In genomic region chr12:51009038-51009437, GRCh38 we compare ENCODE assay signal across 9 cellular contexts. TPM values are rescaled to one million over a fixed set of nuclear protein-coding genes. Genes with fewer than 3 reads are reported as not detected.
A peak's percentile ranks its signal among the peaks of the same experiment; 100 is the strongest.
DNase-seq lines count a peak whose midpoint lies in the region; ATAC-seq and TF ChIP-seq lines count a peak whose summit lies in the region.
"Had no signal": no experiment of that assay in that cellular context is flagged by ENCODE, and none has a peak within 500 bp of the region (broad histone marks: within the 10 kb centered on the region; RNA-seq: fewer than 3 reads in every experiment).

No MANE protein-coding gene starts in this region.

- H3K9me2 ChIP-seq in MM.1S (replicated peaks; ENCODE audit: insufficient read depth, low read length) (no peaks in the 10 kb centered on the region), OCI-LY7 (ENCODE audit: insufficient read depth, low read length) (no peaks in the 10 kb centered on the region)

- peak overlapping the region; percentile 16 for H3K27ac ChIP-seq in CD8-positive, alpha-beta T cell (ENCODE audit: low read depth, low read length)
- H3K27ac ChIP-seq in tibial nerve (peak overlapping the region; percentile 59 to 87 (median 72)), MM.1S (ENCODE audit: low read length) (no peak overlapping the region), OCI-LY7 (ENCODE audit: low read depth, low read length, poor library complexity, severe bottlenecking) (no peak overlapping the region)

- H3K79me2 ChIP-seq in MM.1S (ENCODE audit: low read length) (peaks cover 43% of the 10 kb centered on the region), OCI-LY7 (ENCODE audit: insufficient read depth, low read depth, low read length) (peaks cover 18% of the 10 kb centered on the region; the same call in 1 of the 2 replicates)

- CTCF ChIA-PET in CD8-positive, alpha-beta T cell (lab: Charles Lee) = interaction anchor here (0.9 to 4.4 kb wide), 6 partner anchors 10 to 244 kb away, joined by 3 to 25 read pairs (median 4); partner anchors contain the start of gene SLC11A2
- CTCF ChIA-PET in OCI-LY7 (lab: Charles Lee; ENCODE audit: unreplicated experiment) = interaction anchor here (1.2 kb wide), 1 partner anchor 220 kb away, joined by 3 read pairs; no protein-coding TSS in a partner anchor

- peak overlapping the region; percentile 84 for H3K27ac Mint-ChIP-seq in CD8-positive, alpha-beta T cell
- peak overlapping the region; percentile 96 for H3K27ac Mint-ChIP-seq in dendritic cell treated with granulocyte-macrophage colony-stimulating factor and Interleukin-4, amounts not matched to agents 40 ng/mL and 50 ng/mL, for 4 days
- peak overlapping the region; percentile 82 to 95 (median 86) for H3K27ac Mint-ChIP-seq in naive thymus-derived CD8-positive, alpha-beta T cell

- H3K4me1 Mint-ChIP-seq in CD8-positive, alpha-beta T cell (ENCODE audit: low read depth) = peaks cover 40% of the 10 kb centered on the region
- H3K4me1 Mint-ChIP-seq in dendritic cell treated with granulocyte-macrophage colony-stimulating factor and Interleukin-4, amounts not matched to agents 40 ng/mL and 50 ng/mL, for 4 days (ENCODE audit: low read depth) = peaks cover 82% of the 10 kb centered on the region
- H3K4me1 Mint-ChIP-seq in naive thymus-derived CD8-positive, alpha-beta T cell = peaks cover 12 to 58% (median 36%) of the 10 kb centered on the region in 4 donors

- intact Hi-C loops in CD8-positive, alpha-beta T cell (cut with DNase I, micrococcal nuclease) = loop anchor here (1.0 kb wide), 1 partner anchor 17 kb away; the partner anchor contains the start of gene SLC11A2 (in 2 of the 2)
- intact Hi-C loops in dendritic cell treated with granulocyte-macrophage colony-stimulating factor and Interleukin-4, amounts not matched to agents 40 ng/mL and 50 ng/mL, for 4 days (cut with micrococcal nuclease) = loop anchor here (2.0 to 5.0 kb wide), 2 partner anchors 16 to 82 kb away; a partner anchor contains a TSS
- intact Hi-C loops in OCI-LY7 (cut with micrococcal nuclease; ENCODE audit: unreplicated experiment) = no loop called here

- no peaks in the 10 kb centered on the region for H3K27me3 ChIP-seq in CD8-positive, alpha-beta T cell (ENCODE audit: insufficient read depth, low read length)
- H3K27me3 ChIP-seq in tibial nerve (no peaks in the 10 kb centered on the region), MM.1S (replicated peaks; ENCODE audit: insufficient read depth, low read length) (no peaks in the 10 kb centered on the region)

- H3F3A ChIP-seq in MM.1S (ENCODE audit: insufficient read depth, low read length) = no peaks in the 10 kb centered on the region

- H2AFZ ChIP-seq in MM.1S (ENCODE audit: low read length) (no peak overlapping the region), OCI-LY7 (ENCODE audit: low read length) (no peak overlapping the region)

- peak overlapping the region; percentile 25 for H3K4me3 ChIP-seq in CD8-positive, alpha-beta T cell (ENCODE audit: low read depth, low read length)
- peak overlapping the region in 1 of 4 donors; percentile 22 for H3K4me3 ChIP-seq in tibial nerve
- H3K4me3 ChIP-seq in MM.1S (ENCODE audit: low read length) = no peak overlapping the region
- H3K4me3 ChIP-seq in OCI-LY7 (ENCODE audit: low read depth, low read length, poor library complexity, severe bottlenecking) = no peak overlapping the region

- no peaks in the 10 kb centered on the region for H3K9me3 Mint-ChIP-seq in CD8-positive, alpha-beta T cell
- no peaks in the 10 kb centered on the region for H3K9me3 Mint-ChIP-seq in dendritic cell treated with granulocyte-macrophage colony-stimulating factor and Interleukin-4, amounts not matched to agents 40 ng/mL and 50 ng/mL, for 4 days
- H3K9me3 Mint-ChIP-seq in naive thymus-derived CD8-positive, alpha-beta T cell = no peaks in the 10 kb centered on the region

- ATAC-seq in CD8-positive, alpha-beta T cell = peak; percentile 99
- peak; percentile 100 for ATAC-seq in naive thymus-derived CD8-positive, alpha-beta T cell
- ATAC-seq in GM18867 (IDR thresholded peaks at IDR 0.05; ENCODE audit: unreplicated experiment) = no peak

- no peak for TF ChIP-seq CTCF in CD8-positive, alpha-beta T cell (IDR thresholded peaks at IDR 0.05)
- TF ChIP-seq CTCF in tibial nerve (IDR thresholded peaks at IDR 0.05) = no peak
- TF ChIP-seq CTCF in MM.1S (IDR thresholded peaks at IDR 0.05; ENCODE audit: low read length) = no peak
- TF ChIP-seq CTCF in OCI-LY7 (conservative IDR thresholded peaks at IDR 0.05; ENCODE audit: low read length) = no peak

- peak; percentile 48 to 88 for TF ChIP-seq EP300 in tibial nerve (IDR thresholded peaks at IDR 0.05)

- POLR2A ChIA-PET in CD8-positive, alpha-beta T cell (lab: Charles Lee) = interaction anchor here (1.0 to 1.6 kb wide), 3 partner anchors 17 to 244 kb away, joined by 4 to 7 read pairs (median 7); partner anchors contain the start of gene SLC11A2
- POLR2A ChIA-PET in naive thymus-derived CD8-positive, alpha-beta T cell (lab: Charles Lee) = interaction anchor here (0.6 to 3.1 kb wide), 3 partner anchors 17 to 72 kb away, joined by 3 to 23 read pairs (median 3); partner anchors contain the start of gene SLC11A2
- POLR2A ChIA-PET in OCI-LY7 (lab: Charles Lee) = interaction anchor here (0.7 to 1.1 kb wide), 2 partner anchors 17 to 195 kb away, joined by 4 read pairs; partner anchors contain the start of gene SLC11A2

- no peak overlapping the region for H3K4me2 ChIP-seq in MM.1S (ENCODE audit: low read depth, low read length)
- no peak overlapping the region for H3K4me2 ChIP-seq in OCI-LY7 (ENCODE audit: low read length)

- no peaks in the 10 kb centered on the region for H3K27me3 Mint-ChIP-seq in CD8-positive, alpha-beta T cell (ENCODE audit: low read depth)
- no peaks in the 10 kb centered on the region for H3K27me3 Mint-ChIP-seq in dendritic cell treated with granulocyte-macrophage colony-stimulating factor and Interleukin-4, amounts not matched to agents 40 ng/mL and 50 ng/mL, for 4 days
- no peaks in the 10 kb centered on the region for H3K27me3 Mint-ChIP-seq in naive thymus-derived CD8-positive, alpha-beta T cell

- peak overlapping the region; percentile 64 for H3K4me3 Mint-ChIP-seq in CD8-positive, alpha-beta T cell
- H3K4me3 Mint-ChIP-seq in dendritic cell treated with granulocyte-macrophage colony-stimulating factor and Interleukin-4, amounts not matched to agents 40 ng/mL and 50 ng/mL, for 4 days = peak overlapping the region; percentile 87
- H3K4me3 Mint-ChIP-seq in naive thymus-derived CD8-positive, alpha-beta T cell = peak overlapping the region; percentile 70 to 93 (median 83)

- no peak overlapping the region for H3K9ac ChIP-seq in MM.1S (ENCODE audit: low read length)

- DNase-seq in CD8-positive, alpha-beta T cell = peak; percentile 16 to 74 (median 64)
- peak; percentile 26 for DNase-seq in UCSD-AML1 (lab: John Stamatoyannopoulos, UW; ENCODE audit: unreplicated experiment)
- DNase-seq in naive thymus-derived CD8-positive, alpha-beta T cell = peak; percentile 51 to 84 (median 64)
- DNase-seq in tibial nerve (ENCODE audit: low spot score in 2 of 2) = peak; percentile 28 to 72
- no peak for DNase-seq in MM.1S
- DNase-seq in OCI-LY7 (ENCODE audit: low spot score) = no peak

- peak; percentile 10 to 32 for TF ChIP-seq POLR2A in tibial nerve (IDR thresholded peaks at IDR 0.05)

- peaks cover 39% of the 10 kb centered on the region for H3K36me3 Mint-ChIP-seq in CD8-positive, alpha-beta T cell
- peaks cover 57% of the 10 kb centered on the region for H3K36me3 Mint-ChIP-seq in dendritic cell treated with granulocyte-macrophage colony-stimulating factor and Interleukin-4, amounts not matched to agents 40 ng/mL and 50 ng/mL, for 4 days (ENCODE audit: low read depth)
- H3K36me3 Mint-ChIP-seq in naive thymus-derived CD8-positive, alpha-beta T cell = peaks cover 0 to 44% (median 3%) of the 10 kb centered on the region in 3 donors

- peaks cover 19% of the 10 kb centered on the region for H3K36me3 ChIP-seq in CD8-positive, alpha-beta T cell (ENCODE audit: insufficient read depth, low read length)
- H3K36me3 ChIP-seq in tibial nerve = peaks cover 0 to 40% (median 8%) of the 10 kb centered on the region in 3 donors
- H3K36me3 ChIP-seq in MM.1S (replicated peaks; ENCODE audit: insufficient read depth, low read length) = no peaks in the 10 kb centered on the region
- H3K36me3 ChIP-seq in OCI-LY7 (ENCODE audit: insufficient read depth, low read length) = peaks cover 45% of the 10 kb centered on the region

- no peaks in the 10 kb centered on the region for H4K20me1 ChIP-seq in MM.1S (ENCODE audit: insufficient read depth, low read length)
- H4K20me1 ChIP-seq in OCI-LY7 (ENCODE audit: insufficient read depth, low read length) = no peaks in the 10 kb centered on the region

- WGBS in tibial nerve, 2 donors = 45 to 54% methylated on average over 8 of the region's 8 CpGs

- H3K9me3 ChIP-seq in CD8-positive, alpha-beta T cell (ENCODE audit: low read length) = no peaks in the 10 kb centered on the region
- H3K9me3 ChIP-seq in tibial nerve = no peaks in the 10 kb centered on the region
- no peaks in the 10 kb centered on the region for H3K9me3 ChIP-seq in MM.1S (replicated peaks; ENCODE audit: insufficient read depth, low read length)
- H3K9me3 ChIP-seq in OCI-LY7 (ENCODE audit: low read length) = no peaks in the 10 kb centered on the region

- peaks cover 18% of the 10 kb centered on the region for H3K4me1 ChIP-seq in CD8-positive, alpha-beta T cell (ENCODE audit: insufficient read depth, low read length)
- peaks cover 0 to 44% (median 12%) of the 10 kb centered on the region in 4 donors for H3K4me1 ChIP-seq in tibial nerve
- no peaks in the 10 kb centered on the region for H3K4me1 ChIP-seq in MM.1S (ENCODE audit: low read length)
- no peaks in the 10 kb centered on the region for H3K4me1 ChIP-seq in OCI-LY7 (ENCODE audit: insufficient read depth, low read length, poor library complexity, severe bottlenecking)

- BruUV-seq in OCI-LY7 (replicated peaks; lab: Mats Ljungman, UMichigan) = no TSS peak

RNA-seq across cellular contexts. Expression of gene SLC11A2, which starts 17.1 kb away (rescaled TPM):
- total RNA-seq in CD8-positive, alpha-beta T cell = 10 to 100 TPM; 35.1 to 43.1 TPM
- 10 to 100 TPM; 66.0 to 70.2 TPM for total RNA-seq in naive thymus-derived CD8-positive, alpha-beta T cell
- 10 to 100 TPM in 1 of 3 donors, 1 to 10 TPM in 2; 6.9 to 17.2 (median 9.0) TPM for polyA plus RNA-seq in naive thymus-derived CD8-positive, alpha-beta T cell
- total RNA-seq in tibial nerve (10 to 100 TPM; 44.0 to 81.9 (median 51.2) TPM), OCI-LY7 (2022) (43.4 and 43.6 TPM in 2 replicates)
- 28.2 and 35.0 TPM in 2 replicates for total RNA-seq in OCI-LY7 (2014; rRNA removed; shearing (Covaris generic))

RNA-seq across cellular contexts. Expression of gene LETMD1, which starts 39.1 kb away (rescaled TPM):
- total RNA-seq in CD8-positive, alpha-beta T cell = 10 to 100 TPM; 51.3 to 55.2 TPM
- total RNA-seq in naive thymus-derived CD8-positive, alpha-beta T cell = 10 to 100 TPM; 88.4 to 91.2 TPM
- polyA plus RNA-seq in naive thymus-derived CD8-positive, alpha-beta T cell = 10 to 100 TPM; 30.1 to 36.3 (median 30.9) TPM
- total RNA-seq in tibial nerve (10 to 100 TPM; 52.3 to 72.4 (median 66.7) TPM), OCI-LY7 (2022) (103 and 114 TPM in 2 replicates)
- 53.9 and 58.6 TPM in 2 replicates for total RNA-seq in OCI-LY7 (2014; rRNA removed; shearing (Covaris generic))

RNA-seq across cellular contexts. Expression of gene HIGD1C, which starts 56.7 kb away (rescaled TPM):
- total RNA-seq in CD8-positive, alpha-beta T cell = not detected
- not detected for total RNA-seq in naive thymus-derived CD8-positive, alpha-beta T cell
- polyA plus RNA-seq in naive thymus-derived CD8-positive, alpha-beta T cell = not detected
- total RNA-seq in tibial nerve (not detected), OCI-LY7 (2022) (not detected in 2 replicates)
- total RNA-seq in OCI-LY7 (2014; rRNA removed; shearing (Covaris generic)) = not detected in 2 replicates
- total RNA-seq: pulmonary artery endothelial cell had no signal

Comparison
In these comparisons a context has a peak if more than half of its experiments do, and no peak if none do; other contexts are left out.
1. DNase-seq: peak in CD8-positive, alpha-beta T cell (7 of 7), UCSD-AML1 (single experiment), naive thymus-derived CD8-positive, alpha-beta T cell (10 of 10) and tibial nerve (2 of 2); none in MM.1S (single experiment) and OCI-LY7 (single experiment).
2. H3K27ac ChIP-seq: peak in CD8-positive, alpha-beta T cell (single experiment) and tibial nerve (4 of 4); none in MM.1S (single experiment) and OCI-LY7 (single experiment).
3. Peak in every context shown above with its lines, with median percentiles within 50 percentile points of each other: H3K27ac Mint-ChIP-seq and H3K4me3 Mint-ChIP-seq.